ENCODE assay signal across 12 cellular contexts in the genomic region with DNA sequence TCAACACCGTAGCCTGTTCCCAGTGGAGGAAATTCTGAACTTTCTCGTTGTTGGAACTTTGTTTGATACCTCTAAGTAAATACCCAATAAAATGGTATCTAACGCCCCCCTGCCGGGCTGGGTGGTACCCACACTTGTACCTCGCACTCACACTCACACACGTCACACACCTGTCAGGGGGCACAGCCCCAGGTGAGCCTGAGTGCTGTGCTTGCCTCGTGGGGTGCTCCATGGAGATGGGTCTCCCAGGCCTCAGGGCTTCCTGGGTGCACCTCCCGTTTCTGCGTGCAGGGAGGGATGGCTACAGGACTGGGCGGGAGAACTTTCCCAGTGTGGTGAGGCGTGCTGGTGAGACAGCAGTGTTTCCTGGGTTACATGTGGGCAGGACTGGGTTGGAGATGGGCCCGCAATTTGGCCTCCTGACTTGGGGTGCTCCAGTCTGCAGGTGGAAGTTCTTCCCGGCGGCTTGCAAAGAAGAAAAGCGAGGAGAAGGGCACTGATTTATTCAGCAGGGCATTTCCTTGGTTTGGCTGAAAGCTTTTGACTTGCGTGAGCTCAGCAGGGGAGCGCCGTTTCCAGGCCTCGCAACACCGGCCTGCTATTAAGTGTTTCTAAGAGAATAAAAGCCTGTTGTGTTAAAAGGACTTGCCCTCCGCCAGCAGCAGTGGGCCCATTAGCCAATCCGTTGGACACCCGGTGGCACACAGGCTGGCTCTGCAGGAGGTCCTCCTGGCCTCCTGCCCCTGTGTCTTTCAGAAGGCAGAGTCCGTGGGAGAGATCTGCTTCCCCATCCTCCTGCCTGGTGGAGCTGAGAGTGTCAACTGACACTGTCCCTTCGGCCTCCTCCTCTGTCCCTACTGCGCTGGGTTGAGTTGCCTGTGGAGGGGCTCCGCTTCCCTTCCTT.
DNase-seq lines count a peak whose midpoint lies in the region; ATAC-seq and TF ChIP-seq lines count a peak whose summit lies in the region.
"Had no signal": no experiment of that assay in that cellular context is flagged by ENCODE, and none has a peak within 500 bp of the region (broad histone marks: within the 10 kb centered on the region; RNA-seq: fewer than 3 reads in every experiment).

No MANE protein-coding gene starts in this region.

- CTCF ChIA-PET in HEK293 (lab: Yijun Ruan, JAX): no interaction called here

- intact Hi-C loops in psoas muscle (cut with DNase I): no loop called here

- peaks cover 5% of the 10 kb centered on the region for H3K4me1 Mint-ChIP-seq in glutamatergic neuron (ENCODE audit: low read depth, unreplicated experiment)
- H3K4me1 Mint-ChIP-seq: activated B cell treated with CpG ODN at 0.5 μM for 24 hours had no signal

- 66 to 73% (median 67%) methylated on average over 27 of the region's 27 CpGs for WGBS in psoas muscle, 3 donors

- H2AFZ ChIP-seq in Karpas-422 (ENCODE audit: low read length): no peak overlapping the region
- H2AFZ ChIP-seq: hepatocyte had no signal

- no peak overlapping the region for H3K9ac ChIP-seq in Karpas-422 (ENCODE audit: low read length)

- H3K9me3 Mint-ChIP-seq in glutamatergic neuron (ENCODE audit: unreplicated experiment): peaks cover 2% of the 10 kb centered on the region
- H3K9me3 Mint-ChIP-seq: activated B cell treated with CpG ODN at 0.5 μM for 24 hours had no signal

- no peak for ATAC-seq in HG02981 (IDR thresholded peaks at IDR 0.05; ENCODE audit: unreplicated experiment)
- no peak for ATAC-seq in psoas muscle

- no peaks in the 10 kb centered on the region for H4K20me1 ChIP-seq in Karpas-422 (ENCODE audit: insufficient read depth, low read depth, low read length)

- no peaks in the 10 kb centered on the region for H3K9me3 ChIP-seq in HEK293 (ENCODE audit: control insufficient read depth, insufficient read depth, low read depth, low read length)
- H3K9me3 ChIP-seq in psoas muscle: no peaks in the 10 kb centered on the region
- no peaks in the 10 kb centered on the region for H3K9me3 ChIP-seq in Karpas-422 (ENCODE audit: low read length)
- H3K9me3 ChIP-seq: uterus had no signal

- POLR2A ChIA-PET in HEK293 (lab: Yijun Ruan, JAX): no interaction called here

- no peak overlapping the region for H3K27ac Mint-ChIP-seq in glutamatergic neuron (ENCODE audit: unreplicated experiment)
- H3K27ac Mint-ChIP-seq: activated B cell treated with CpG ODN at 0.5 μM for 24 hours had no signal

- H3K27me3 Mint-ChIP-seq in glutamatergic neuron (ENCODE audit: unreplicated experiment): peaks cover 4% of the 10 kb centered on the region

- H3K4me3 ChIP-seq in HEK293 (ENCODE audit: low read depth, low read length) (no peak overlapping the region), psoas muscle (no peak overlapping the region), Karpas-422 (ENCODE audit: low read length) (no peak overlapping the region)
- H3K4me3 ChIP-seq: hepatocyte, uterus had no signal

- peaks cover 0 to 3% (median 3%) of the 10 kb centered on the region in 3 donors for H3K27me3 ChIP-seq in psoas muscle (ENCODE audit: insufficient read depth in 3 of 3, low read length in 2 of 3)
- no peaks in the 10 kb centered on the region for H3K27me3 ChIP-seq in Karpas-422 (ENCODE audit: low read length)
- H3K27me3 ChIP-seq: hepatocyte, uterus had no signal

- H3K4me2 ChIP-seq in Karpas-422 (ENCODE audit: low read depth, low read length, poor library complexity, severe bottlenecking): no peak overlapping the region
- H3K4me2 ChIP-seq: hepatocyte had no signal

- no peak for TF ChIP-seq CTCF in HEK293 (tag by site-specific recombination; IDR thresholded peaks at IDR 0.05)
- no peak for TF ChIP-seq CTCF in glutamatergic neuron (IDR thresholded peaks at IDR 0.05; ENCODE audit: partially characterized antibody, unreplicated experiment)
- TF ChIP-seq CTCF in psoas muscle (IDR thresholded peaks at IDR 0.05): no peak

- peaks cover 4% of the 10 kb centered on the region for H3K36me3 Mint-ChIP-seq in glutamatergic neuron (ENCODE audit: unreplicated experiment)

- H3K4me1 ChIP-seq in HEK293 (ENCODE audit: control insufficient read depth, insufficient read depth, low read length): no peaks in the 10 kb centered on the region
- H3K4me1 ChIP-seq in psoas muscle: no peaks in the 10 kb centered on the region
- no peaks in the 10 kb centered on the region for H3K4me1 ChIP-seq in Karpas-422 (ENCODE audit: low read length)
- H3K4me1 ChIP-seq: uterus had no signal

- no peak overlapping the region for H3K27ac ChIP-seq in HEK293 (ENCODE audit: extremely low read depth, low read depth, low read length)
- H3K27ac ChIP-seq in psoas muscle: no peak overlapping the region
- H3K27ac ChIP-seq in Karpas-422 (ENCODE audit: low read length): no peak overlapping the region
- H3K27ac ChIP-seq: hepatocyte, uterus had no signal

- H3K79me2 ChIP-seq in Karpas-422 (ENCODE audit: low read length): no peaks in the 10 kb centered on the region

- no peaks in the 10 kb centered on the region for H3K36me3 ChIP-seq in HEK293 (ENCODE audit: control insufficient read depth in 2 of 2, insufficient read depth in 1 of 2, low read length in 2 of 2)
- H3K36me3 ChIP-seq in psoas muscle (ENCODE audit: insufficient read depth in 1 of 2, low read depth in 1 of 2): no peaks in the 10 kb centered on the region
- H3K36me3 ChIP-seq in Karpas-422 (ENCODE audit: insufficient read depth, low read length): no peaks in the 10 kb centered on the region
- H3K36me3 ChIP-seq: uterus had no signal

- no peak overlapping the region for H3K4me3 Mint-ChIP-seq in glutamatergic neuron (ENCODE audit: unreplicated experiment)
- H3K4me3 Mint-ChIP-seq: activated B cell treated with CpG ODN at 0.5 μM for 24 hours had no signal

- peak; percentile 90 for DNase-seq in NCI-H748 (lab: John Stamatoyannopoulos, UW; ENCODE audit: unreplicated experiment)
- DNase-seq in glutamatergic neuron: peak; percentile 33
- DNase-seq in pons (ENCODE audit: low spot score): peak; percentile 21
- no peak for DNase-seq in NCI-H2196 (lab: John Stamatoyannopoulos, UW; ENCODE audit: unreplicated experiment)
- no peak for DNase-seq in psoas muscle
- DNase-seq in Karpas-422: no peak
- DNase-seq: activated B cell treated with CpG ODN at 0.5 μM for 24 hours; activated effector memory CD4-positive, alpha-beta T cell treated with anti-CD3 and anti-CD28 coated beads, Interleukin-2, amount 50 U/mL, for 16 hours; uterus had no signal

- H3K9me2 ChIP-seq in Karpas-422 (replicated peaks; ENCODE audit: insufficient read depth, low read length): no peaks in the 10 kb centered on the region

TF ChIP-seq in HEK293, 187 proteins besides CTCF, POLR2A, EP300 and RAD21:
- TF ChIP-seq ZIC2 (tag by site-specific recombination; IDR thresholded peaks at IDR 0.05) (peak; percentile 90), KLF16 (tag by site-specific recombination; IDR thresholded peaks at IDR 0.05) (no peak), ZNF341 (tag by site-specific recombination; IDR thresholded peaks at IDR 0.05; ENCODE audit: low read depth) (0 out of 2 replicates have a peak, but pooled peaks have one; percentile 11), GLIS1 (tag by site-specific recombination; IDR thresholded peaks at IDR 0.05) (peak; percentile 88)

Comparison
In these comparisons a context has a peak if more than half of its experiments do, and no peak if none do; other contexts are left out.
1. DNase-seq: peak in NCI-H748 (single experiment), glutamatergic neuron (single experiment) and pons (single experiment); none in NCI-H2196 (single experiment), psoas muscle (0 of 2) and Karpas-422 (single experiment).